23 cellular contexts compared by ENCODE assay signal in the genomic region with DNA sequence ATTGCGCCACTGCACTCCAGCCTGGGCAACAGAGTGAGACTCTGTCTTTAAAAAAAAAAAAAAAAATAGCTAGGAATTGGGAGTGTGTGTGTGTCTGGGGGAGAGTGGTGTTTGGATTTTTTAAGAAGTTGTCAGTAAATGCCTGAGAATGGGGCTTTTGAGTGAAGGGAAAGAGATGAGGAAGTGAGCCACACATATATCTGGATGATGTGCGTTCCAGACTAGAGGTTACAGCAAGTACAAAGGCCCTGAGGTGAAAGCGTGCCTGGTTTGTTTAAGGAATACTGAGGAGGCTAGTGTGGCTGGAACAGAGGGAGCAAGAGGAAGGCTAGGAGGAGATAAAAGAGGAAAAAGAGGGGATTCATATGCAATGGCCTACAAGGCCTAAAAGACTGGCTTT.
"Had no signal": no experiment of that assay in that cellular context is flagged by ENCODE, and none has a peak within 500 bp of the region (broad histone marks: within the 10 kb centered on the region; RNA-seq: fewer than 3 reads in every experiment).

No MANE protein-coding gene starts in this region.

- DNase-seq: islet precursor cell; left ventricle myocardium inferior; midbrain; mucosa of descending colon; naive thymus-derived CD4-positive, alpha-beta T cell; pancreas; retina; right cardiac atrium; stimulated activated CD4-positive, alpha-beta T cell treated with anti-CD3 and anti-CD28 coated beads, Interleukin-4, amount 100 ng/mL, for 4 hours; stimulated activated CD8-positive, alpha-beta memory T cell treated with anti-CD3 and anti-CD28 coated beads, Interleukin-4, amount 100 ng/mL, for 48 hours; stimulated activated naive B cell treated with anti-CD40 and anti-IgM and Interleukin-4, amounts not matched to agents 10 μg/mL and 1 μg/mL and 100 μg/mL, for 72 hours; stimulated activated naive CD8-positive, alpha-beta T cell treated with anti-CD3 and anti-CD28 coated beads, Interleukin-15, Interleukin-2, amounts not matched to agents 100 U/mL and 50 U/mL, for 24 hours; stomach; testis; thyroid gland; transverse colon; upper lobe of right lung had no signal

- H3K4me1 ChIP-seq: pancreas, prostate gland had no signal

- H3K36me3 ChIP-seq: left ventricle myocardium inferior, pancreas, prostate gland, stomach, thyroid gland, transverse colon, upper lobe of right lung had no signal

- ATAC-seq: mucosa of descending colon; naive thymus-derived CD4-positive, alpha-beta T cell; natural killer cell treated with Interleukin-12 subunit alpha and Interleukin-12 subunit beta and Interleukin-15 and Interleukin-18, amount 100 ng/mL, for 72 hours; pancreas; right cardiac atrium; sciatic nerve; stimulated activated naive B cell treated with anti-CD40 and anti-IgM and Interleukin-4, amounts not matched to agents 10 μg/mL and 1 μg/mL and 100 μg/mL, for 72 hours; stimulated activated naive CD8-positive, alpha-beta T cell treated with anti-CD3 and anti-CD28 coated beads, Interleukin-15, Interleukin-2, amounts not matched to agents 100 U/mL and 50 U/mL, for 24 hours; upper lobe of right lung had no signal

- H2AFZ ChIP-seq: hepatocyte had no signal

- H3K27ac ChIP-seq: hepatocyte, left ventricle myocardium inferior, pancreas, prostate gland, skin epidermis, stomach, testis, thyroid gland, transverse colon, upper lobe of right lung had no signal

- H3K4me2 ChIP-seq: hepatocyte had no signal

- H3K79me2 ChIP-seq: hepatocyte had no signal

- H3K9me3 ChIP-seq: left ventricle myocardium inferior, mucosa of descending colon, pancreas, prostate gland, stomach, testis, thyroid gland, transverse colon, upper lobe of right lung had no signal

- H3K27me3 ChIP-seq: hepatocyte, pancreas, stomach, testis, thyroid gland, transverse colon, upper lobe of right lung had no signal

- H3K4me3 ChIP-seq: hepatocyte, left ventricle myocardium inferior, lung, mucosa of descending colon, pancreas, prostate gland, skin epidermis, stomach, testis, thyroid gland, transverse colon, upper lobe of right lung had no signal

- FAIRE-seq: pancreas had no signal
